In the genomic region with DNA sequence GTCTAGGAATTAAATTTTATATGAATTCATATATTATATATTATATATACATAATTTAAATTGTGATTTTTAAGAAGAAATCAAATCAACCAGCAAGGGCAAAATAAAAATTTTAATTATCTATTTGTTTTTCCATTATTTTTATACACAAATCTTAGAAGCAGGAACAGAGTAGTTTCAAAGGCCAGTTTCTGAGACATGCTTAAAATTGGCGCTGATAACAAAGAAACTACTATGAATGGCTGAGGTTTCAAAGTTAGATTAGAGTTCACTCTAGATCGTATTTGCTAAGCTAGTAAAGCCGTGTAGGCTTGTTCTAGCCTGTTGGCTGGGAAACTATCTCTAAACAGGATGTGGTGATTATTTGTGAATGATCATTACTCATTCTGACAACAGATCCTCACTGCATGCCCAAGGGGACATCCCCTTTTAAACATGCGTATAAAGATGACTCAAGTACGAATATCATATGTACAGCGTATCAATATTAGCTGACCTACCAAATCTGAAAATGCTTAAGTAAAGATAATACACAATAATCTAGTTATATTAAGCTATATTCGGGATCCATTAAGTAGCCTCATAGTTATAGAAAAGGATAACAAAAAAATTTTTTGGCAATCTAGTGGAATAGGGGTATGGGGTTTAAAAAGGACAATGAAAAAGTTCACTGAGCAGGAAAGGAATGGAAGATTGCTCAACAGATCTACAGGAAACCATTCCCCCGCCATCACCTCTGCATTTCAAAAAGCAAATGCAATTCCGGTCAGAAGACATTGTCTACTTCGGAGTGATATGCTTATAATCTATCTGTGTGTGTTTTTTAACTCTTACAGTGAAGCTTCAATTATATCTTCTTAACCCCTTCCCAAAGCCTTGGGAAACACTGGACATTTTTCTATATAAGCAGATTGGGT, we compare ENCODE assay signal across 8 cellular contexts.
A peak's percentile ranks its signal among the peaks of the same experiment; 100 is the strongest.
DNase-seq lines count a peak whose midpoint lies in the region; ATAC-seq and TF ChIP-seq lines count a peak whose summit lies in the region.

No MANE protein-coding gene starts in this region.

- no peak overlapping the region for H3K27ac Mint-ChIP-seq in activated naive CD8-positive, alpha-beta T cell treated with anti-CD3 and anti-CD28 coated beads, Interleukin-2, amount 10 ng/mL, durations not matched to agents 7 days and 5 days
- H3K27ac Mint-ChIP-seq in naive thymus-derived CD4-positive, alpha-beta T cell = peak overlapping the region in 4 of 9 donors; percentile 12 to 67 (median 33)
- no peak overlapping the region for H3K27ac Mint-ChIP-seq in CD14-positive monocyte

- ATAC-seq in GM18505 (IDR thresholded peaks at IDR 0.05; ENCODE audit: unreplicated experiment) = peak; percentile 92
- ATAC-seq in GM21447 (IDR thresholded peaks at IDR 0.05; ENCODE audit: unreplicated experiment) = peak; percentile 98
- peak; percentile 89 for ATAC-seq in activated naive CD8-positive, alpha-beta T cell treated with anti-CD3 and anti-CD28 coated beads, Interleukin-2, amount 10 ng/mL, durations not matched to agents 7 days and 5 days (ENCODE audit: low read depth)
- peak; percentile 95 for ATAC-seq in naive thymus-derived CD4-positive, alpha-beta T cell

- no peaks in the 10 kb centered on the region for H3K36me3 ChIP-seq in KOPT-K1 (ENCODE audit: insufficient read depth, low read length)
- no peaks in the 10 kb centered on the region for H3K36me3 ChIP-seq in naive thymus-derived CD4-positive, alpha-beta T cell (ENCODE audit: control insufficient read depth in 2 of 3, insufficient read depth in 3 of 3, low read length in 3 of 3)

- H3K4me1 Mint-ChIP-seq in activated naive CD8-positive, alpha-beta T cell treated with anti-CD3 and anti-CD28 coated beads, Interleukin-2, amount 10 ng/mL, durations not matched to agents 7 days and 5 days = peaks cover 24% of the 10 kb centered on the region
- peaks cover 0 to 26% (median 25%) of the 10 kb centered on the region in 7 donors for H3K4me1 Mint-ChIP-seq in naive thymus-derived CD4-positive, alpha-beta T cell
- H3K4me1 Mint-ChIP-seq in CD14-positive monocyte = no peaks in the 10 kb centered on the region

- H3K27me3 ChIP-seq in naive thymus-derived CD4-positive, alpha-beta T cell (ENCODE audit: control insufficient read depth in 2 of 2, insufficient read depth in 2 of 2, low read length in 2 of 2) = no peaks in the 10 kb centered on the region

- no peak overlapping the region for H3K4me3 ChIP-seq in naive thymus-derived CD4-positive, alpha-beta T cell (ENCODE audit: low read length)

- TF ChIP-seq CTCF in CD14-positive monocyte (IDR thresholded peaks at IDR 0.05) = no peak

- H3K9me3 ChIP-seq in KOPT-K1 (ENCODE audit: insufficient read depth, low read length, poor library complexity, severe bottlenecking) = peaks cover 20% of the 10 kb centered on the region
- no peaks in the 10 kb centered on the region for H3K9me3 ChIP-seq in naive thymus-derived CD4-positive, alpha-beta T cell (ENCODE audit: control insufficient read depth in 2 of 3, low read length in 3 of 3)

- H3K9me3 Mint-ChIP-seq in activated naive CD8-positive, alpha-beta T cell treated with anti-CD3 and anti-CD28 coated beads, Interleukin-2, amount 10 ng/mL, durations not matched to agents 7 days and 5 days = peaks cover 9% of the 10 kb centered on the region
- peaks cover 0 to 7% (median 2%) of the 10 kb centered on the region in 11 donors for H3K9me3 Mint-ChIP-seq in naive thymus-derived CD4-positive, alpha-beta T cell
- peaks cover 15 to 26% (median 21%) of the 10 kb centered on the region in 7 donors for H3K9me3 Mint-ChIP-seq in CD14-positive monocyte

- no peak for DNase-seq in activated naive CD8-positive, alpha-beta T cell treated with anti-CD3 and anti-CD28 coated beads, Interleukin-2, amount 10 ng/mL, durations not matched to agents 7 days and 5 days
- DNase-seq in naive thymus-derived CD4-positive, alpha-beta T cell = peak in 7 of 9 donors; percentile 34 to 82 (median 72)
- DNase-seq in NK-92 (lab: John Stamatoyannopoulos, UW; ENCODE audit: unreplicated experiment) = no peak
- no peak for DNase-seq in NCI-H2107 (lab: John Stamatoyannopoulos, UW)
- no peak for DNase-seq in CD14-positive monocyte (ENCODE audit: low spot score)

- intact Hi-C loops in naive thymus-derived CD4-positive, alpha-beta T cell (cut with micrococcal nuclease) = loop anchor here (1.0 to 5.0 kb wide), 9 partner anchors 13 to 151 kb away; a partner anchor contains a TSS
- intact Hi-C loops in CD14-positive monocyte (cut with micrococcal nuclease) = no loop called here

- H3K4me3 Mint-ChIP-seq in activated naive CD8-positive, alpha-beta T cell treated with anti-CD3 and anti-CD28 coated beads, Interleukin-2, amount 10 ng/mL, durations not matched to agents 7 days and 5 days = no peak overlapping the region
- H3K4me3 Mint-ChIP-seq in naive thymus-derived CD4-positive, alpha-beta T cell = peak overlapping the region in 4 of 10 donors; percentile 1 to 9 (median 5)
- no peak overlapping the region for H3K4me3 Mint-ChIP-seq in CD14-positive monocyte

- CTCF ChIA-PET in naive thymus-derived CD4-positive, alpha-beta T cell (lab: Charles Lee) = interaction anchor here (0.5 to 0.9 kb wide), 4 partner anchors 17 to 327 kb away, joined by 3 to 4 read pairs (median 4); no protein-coding TSS in a partner anchor

- H3K36me3 Mint-ChIP-seq in activated naive CD8-positive, alpha-beta T cell treated with anti-CD3 and anti-CD28 coated beads, Interleukin-2, amount 10 ng/mL, durations not matched to agents 7 days and 5 days = peaks cover 10% of the 10 kb centered on the region
- peaks cover 0 to 7% (median 0%) of the 10 kb centered on the region in 5 donors for H3K36me3 Mint-ChIP-seq in naive thymus-derived CD4-positive, alpha-beta T cell
- H3K36me3 Mint-ChIP-seq in CD14-positive monocyte = no peaks in the 10 kb centered on the region

- POLR2A ChIA-PET in activated naive CD8-positive, alpha-beta T cell treated with anti-CD3 and anti-CD28 coated beads, Interleukin-2, amount 10 ng/mL, durations not matched to agents 7 days and 5 days (lab: Charles Lee) = no interaction called here
- POLR2A ChIA-PET in naive thymus-derived CD4-positive, alpha-beta T cell (lab: Charles Lee) = interaction anchor here (0.5 to 4.9 kb wide), 11 partner anchors 13 to 149 kb away, joined by 3 to 35 read pairs (median 4); no protein-coding TSS in a partner anchor

- no peak for TF ChIP-seq POLR2A in GM18505 (IDR thresholded peaks at IDR 0.05; ENCODE audit: borderline replicate concordance, extremely low read depth, insufficient read depth, insufficient read length)

- H3K4me1 ChIP-seq in naive thymus-derived CD4-positive, alpha-beta T cell (ENCODE audit: control insufficient read depth in 2 of 2, insufficient read depth in 2 of 2, low read length in 2 of 2) = peaks cover 15 to 66% of the 10 kb centered on the region in 2 donors

- H3K27ac ChIP-seq in KOPT-K1 (ENCODE audit: low read depth, low read length, poor library complexity, severe bottlenecking) = peak overlapping the region; percentile 78
- H3K27ac ChIP-seq in naive thymus-derived CD4-positive, alpha-beta T cell (ENCODE audit: low read depth, low read length) = peak overlapping the region; percentile 24

- no peaks in the 10 kb centered on the region for H3K27me3 Mint-ChIP-seq in activated naive CD8-positive, alpha-beta T cell treated with anti-CD3 and anti-CD28 coated beads, Interleukin-2, amount 10 ng/mL, durations not matched to agents 7 days and 5 days
- H3K27me3 Mint-ChIP-seq in naive thymus-derived CD4-positive, alpha-beta T cell = peaks cover 0 to 3% (median 0%) of the 10 kb centered on the region in 5 donors
- H3K27me3 Mint-ChIP-seq in CD14-positive monocyte (ENCODE audit: low read depth in 3 of 3) = peaks cover 0 to 6% (median 3%) of the 10 kb centered on the region in 3 donors

Comparison
In these comparisons a context has a peak if more than half of its experiments do, and no peak if none do; other contexts are left out.
1. DNase-seq: peak in naive thymus-derived CD4-positive, alpha-beta T cell (7 of 9); none in activated naive CD8-positive, alpha-beta T cell treated with anti-CD3 and anti-CD28 coated beads, Interleukin-2, amount 10 ng/mL, durations not matched to agents 7 days and 5 days (single experiment), NK-92 (single experiment), NCI-H2107 (single experiment) and CD14-positive monocyte (single experiment).
2. intact Hi-C loops: an anchor here in naive thymus-derived CD4-positive, alpha-beta T cell (1.0 to 5.0 kb wide); none called in CD14-positive monocyte.
3. Peak in every context shown above with its lines, with median percentiles within 50 percentile points of each other: ATAC-seq.